1 cellular context compared by ENCODE assay signal in genomic region chr1:74199504-74199903, GRCh38.
TF ChIP-seq lines count a peak whose summit lies in the region.

No MANE protein-coding gene starts in this region.

TF ChIP-seq in GM12878, 131 proteins besides CTCF, POLR2A, EP300 and RAD21:
- TF ChIP-seq E2F4 (IDR thresholded peaks at IDR 0.05; ENCODE audit: low read depth, low read length), result no peak
- no peak for TF ChIP-seq IRF4 (IDR thresholded peaks at IDR 0.05; ENCODE audit: low read depth, low read length)
- no peak for TF ChIP-seq ZNF207 (IDR thresholded peaks at IDR 0.05; ENCODE audit: borderline replicate concordance)
- TF ChIP-seq CEBPB (IDR thresholded peaks at IDR 0.05; ENCODE audit: borderline replicate concordance in 1 of 2, low read depth in 2 of 2, low read length in 2 of 2), result no peak
- TF ChIP-seq ZZZ3 (IDR thresholded peaks at IDR 0.05; ENCODE audit: control insufficient read depth, insufficient read length, low read depth), result no peak
- no peak for TF ChIP-seq CUX1 (IDR thresholded peaks at IDR 0.05; ENCODE audit: insufficient replicate concordance, low read depth, low read length)
- TF ChIP-seq WRNIP1 (IDR thresholded peaks at IDR 0.05; ENCODE audit: borderline replicate concordance, low read depth, low read length), result no peak
- TF ChIP-seq BCL3 (IDR thresholded peaks at IDR 0.05; ENCODE audit: borderline replicate concordance, insufficient read depth, low read depth, low read length, poor library complexity, severe bottlenecking), result no peak
- no peak for TF ChIP-seq USF1 (IDR thresholded peaks at IDR 0.05; ENCODE audit: borderline replicate concordance, extremely low read length, insufficient read depth, low read depth, low read length)
- TF ChIP-seq BMI1 (IDR thresholded peaks at IDR 0.05; ENCODE audit: borderline replicate concordance), result no peak
- no peak for TF ChIP-seq CHD2 (IDR thresholded peaks at IDR 0.05; ENCODE audit: borderline replicate concordance, low read depth, low read length)
- TF ChIP-seq ZBED1 (IDR thresholded peaks at IDR 0.05; ENCODE audit: borderline replicate concordance), result no peak
TF ChIP-seq in GM12878: peak in this region for 0.
